Comparison of ENCODE assay signal across 8 cellular contexts in genomic region chr17:4966844-4967538, GRCh38. TPM values are rescaled to one million over a fixed set of nuclear protein-coding genes. Genes with fewer than 3 reads are reported as not detected.
DNase-seq lines count a peak whose midpoint lies in the region; ATAC-seq and TF ChIP-seq lines count a peak whose summit lies in the region.

No MANE protein-coding gene starts in this region.

- peak in 1 of 3 donors; percentile 23 for TF ChIP-seq POLR2A in body of pancreas (IDR thresholded peaks at IDR 0.05)

- intact Hi-C loops in body of pancreas (cut with DNase I): no loop called here
- intact Hi-C loops in sciatic nerve (cut with DNase I): no loop called here

- WGBS in body of pancreas, 2 donors: 1% methylated on average over 27 to 42 of the region's 42 CpGs

- peak; percentile 94 for DNase-seq in activated T-cell treated with anti-CD3 and anti-CD28 coated beads for 24 hours (ENCODE audit: low read depth)
- DNase-seq in activated T-cell treated with anti-CD3 and anti-CD28 coated beads, Interleukin-2, amount 50 U/mL, for 24 hours: no peak
- DNase-seq in NCI-H187 treated with DMSO at 0.1 percent for 48 hours (lab: John Stamatoyannopoulos, UW): peak; percentile 95
- peak; percentile 95 for DNase-seq in T-helper 2 cell treated with Interferon-gamma antibody and Interleukin-4, amounts not matched to agents 5 μg/mL and 100 μg/mL, for 36 hours (ENCODE audit: low spot score)
- DNase-seq in body of pancreas: peak; percentile 98 to 100 (median 98)
- DNase-seq in iPS DF 19.7 (ENCODE audit: low read depth, low spot score): peak; percentile 100
- peak; percentile 97 for DNase-seq in sciatic nerve (ENCODE audit: low spot score)

- H3K4me3 Mint-ChIP-seq in activated T-cell treated with anti-CD3 and anti-CD28 coated beads, Interleukin-2, amount 50 U/mL, for 24 hours: no peak overlapping the region
- no peak overlapping the region for H3K4me3 Mint-ChIP-seq in T-helper 2 cell treated with Interferon-gamma antibody and Interleukin-4, amounts not matched to agents 5 μg/mL and 100 μg/mL, for 36 hours

- H3K4me3 ChIP-seq in body of pancreas: peak overlapping the region; percentile 59 to 71

- H3K9me3 Mint-ChIP-seq in activated T-cell treated with anti-CD3 and anti-CD28 coated beads, Interleukin-2, amount 50 U/mL, for 24 hours: peaks cover 5% of the 10 kb centered on the region
- H3K9me3 Mint-ChIP-seq in T-helper 2 cell treated with Interferon-gamma antibody and Interleukin-4, amounts not matched to agents 5 μg/mL and 100 μg/mL, for 36 hours: no peaks in the 10 kb centered on the region

- H3K4me1 Mint-ChIP-seq in activated T-cell treated with anti-CD3 and anti-CD28 coated beads, Interleukin-2, amount 50 U/mL, for 24 hours (ENCODE audit: low read depth): peaks cover 43% of the 10 kb centered on the region
- peaks cover 6% of the 10 kb centered on the region for H3K4me1 Mint-ChIP-seq in T-helper 2 cell treated with Interferon-gamma antibody and Interleukin-4, amounts not matched to agents 5 μg/mL and 100 μg/mL, for 36 hours (ENCODE audit: low read depth)

- no peaks in the 10 kb centered on the region for H3K27me3 ChIP-seq in body of pancreas

- H3K27ac Mint-ChIP-seq in activated T-cell treated with anti-CD3 and anti-CD28 coated beads, Interleukin-2, amount 50 U/mL, for 24 hours: no peak overlapping the region
- no peak overlapping the region for H3K27ac Mint-ChIP-seq in T-helper 2 cell treated with Interferon-gamma antibody and Interleukin-4, amounts not matched to agents 5 μg/mL and 100 μg/mL, for 36 hours

- peaks cover 17% of the 10 kb centered on the region for H3K36me3 Mint-ChIP-seq in activated T-cell treated with anti-CD3 and anti-CD28 coated beads, Interleukin-2, amount 50 U/mL, for 24 hours (ENCODE audit: low read depth)
- peaks cover 22% of the 10 kb centered on the region for H3K36me3 Mint-ChIP-seq in T-helper 2 cell treated with Interferon-gamma antibody and Interleukin-4, amounts not matched to agents 5 μg/mL and 100 μg/mL, for 36 hours (ENCODE audit: low read depth)

- ATAC-seq in HG02970 (IDR thresholded peaks at IDR 0.05; ENCODE audit: low FRiP score, unreplicated experiment) (peak; percentile 82), body of pancreas (peak; percentile 90), sciatic nerve (peak; percentile 95)

- H3K36me3 ChIP-seq in body of pancreas (replicated peaks in 1 of 2; ENCODE audit: insufficient read depth in 1 of 2, low read depth in 2 of 2): no peaks in the 10 kb centered on the region

- H3K27me3 Mint-ChIP-seq in activated T-cell treated with anti-CD3 and anti-CD28 coated beads, Interleukin-2, amount 50 U/mL, for 24 hours: no peaks in the 10 kb centered on the region
- H3K27me3 Mint-ChIP-seq in T-helper 2 cell treated with Interferon-gamma antibody and Interleukin-4, amounts not matched to agents 5 μg/mL and 100 μg/mL, for 36 hours (ENCODE audit: low read depth): no peaks in the 10 kb centered on the region

- H3K9me3 ChIP-seq in body of pancreas: no peaks in the 10 kb centered on the region

- peaks cover 23% of the 10 kb centered on the region for H3K4me1 ChIP-seq in body of pancreas

- TF ChIP-seq CTCF in body of pancreas (IDR thresholded peaks at IDR 0.05): peak in 1 of 7 experiments; percentile 10

- peak overlapping the region; percentile 89 to 98 (median 94) for H3K27ac ChIP-seq in body of pancreas

RNA-seq across cellular contexts. Expression of gene SPAG7, which starts 0.6 kb away (rescaled TPM):
- total RNA-seq in body of pancreas (10 to 100 TPM; 26.2 to 29.0 TPM), sciatic nerve (50.8 TPM)

RNA-seq across cellular contexts. Expression of gene ENO3, which starts 16.1 kb away (rescaled TPM):
- total RNA-seq in body of pancreas (1 to 10 TPM; 3.3 to 3.6 TPM), sciatic nerve (5.1 TPM)

RNA-seq across cellular contexts. Expression of gene PFN1, which starts 18.7 kb away (rescaled TPM):
- total RNA-seq in body of pancreas (100 to 1,000 TPM; 164 to 180 TPM), sciatic nerve (234 TPM)

RNA-seq across cellular contexts. Expression of gene CAMTA2, which starts 20.5 kb away (rescaled TPM):
- total RNA-seq in body of pancreas: 10 to 100 TPM; 17.1 to 48.8 TPM
- 62.9 TPM for total RNA-seq in sciatic nerve

RNA-seq across cellular contexts. Expression of gene RNF167, which starts 26.9 kb away (rescaled TPM):
- total RNA-seq in body of pancreas: 10 to 100 TPM; 23.1 to 37.6 TPM
- 76.5 TPM for total RNA-seq in sciatic nerve
